In genomic region chr22:45263790-45264269, GRCh38 we compare ENCODE assay signal across 1 cellular context.
A peak's percentile ranks its signal among the peaks of the same experiment; 100 is the strongest.
TF ChIP-seq lines count a peak whose summit lies in the region.

No MANE protein-coding gene starts in this region.

TF ChIP-seq in HCT116, 20 proteins besides CTCF, POLR2A, EP300 and RAD21 (continued from another document):
- TF ChIP-seq, protein P1, sequence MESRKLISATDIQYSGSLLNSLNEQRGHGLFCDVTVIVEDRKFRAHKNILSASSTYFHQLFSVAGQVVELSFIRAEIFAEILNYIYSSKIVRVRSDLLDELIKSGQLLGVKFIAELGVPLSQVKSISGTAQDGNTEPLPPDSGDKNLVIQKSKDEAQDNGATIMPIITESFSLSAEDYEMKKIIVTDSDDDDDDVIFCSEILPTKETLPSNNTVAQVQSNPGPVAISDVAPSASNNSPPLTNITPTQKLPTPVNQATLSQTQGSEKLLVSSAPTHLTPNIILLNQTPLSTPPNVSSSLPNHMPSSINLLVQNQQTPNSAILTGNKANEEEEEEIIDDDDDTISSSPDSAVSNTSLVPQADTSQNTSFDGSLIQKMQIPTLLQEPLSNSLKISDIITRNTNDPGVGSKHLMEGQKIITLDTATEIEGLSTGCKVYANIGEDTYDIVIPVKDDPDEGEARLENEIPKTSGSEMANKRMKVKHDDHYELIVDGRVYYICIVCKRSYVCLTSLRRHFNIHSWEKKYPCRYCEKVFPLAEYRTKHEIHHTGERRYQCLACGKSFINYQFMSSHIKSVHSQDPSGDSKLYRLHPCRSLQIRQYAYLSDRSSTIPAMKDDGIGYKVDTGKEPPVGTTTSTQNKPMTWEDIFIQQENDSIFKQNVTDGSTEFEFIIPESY (IDR thresholded peaks at IDR 0.05; ENCODE audit: extremely low read depth, insufficient replicate concordance, low read length), result no peak
- no peak for TF ChIP-seq ZFX (IDR thresholded peaks at IDR 0.05)
- TF ChIP-seq CEBPB (IDR thresholded peaks at IDR 0.05; ENCODE audit: low read depth), result no peak
- TF ChIP-seq EGR1 (IDR thresholded peaks at IDR 0.05; ENCODE audit: low read depth), result no peak
- 0 out of 2 replicates have a peak, but pooled peaks have one; percentile 25 for TF ChIP-seq POLR2AphosphoS5 (IDR thresholded peaks at IDR 0.05; ENCODE audit: low read depth, low read length)
- TF ChIP-seq JUND (IDR thresholded peaks at IDR 0.05), result no peak
- TF ChIP-seq, protein P2, sequence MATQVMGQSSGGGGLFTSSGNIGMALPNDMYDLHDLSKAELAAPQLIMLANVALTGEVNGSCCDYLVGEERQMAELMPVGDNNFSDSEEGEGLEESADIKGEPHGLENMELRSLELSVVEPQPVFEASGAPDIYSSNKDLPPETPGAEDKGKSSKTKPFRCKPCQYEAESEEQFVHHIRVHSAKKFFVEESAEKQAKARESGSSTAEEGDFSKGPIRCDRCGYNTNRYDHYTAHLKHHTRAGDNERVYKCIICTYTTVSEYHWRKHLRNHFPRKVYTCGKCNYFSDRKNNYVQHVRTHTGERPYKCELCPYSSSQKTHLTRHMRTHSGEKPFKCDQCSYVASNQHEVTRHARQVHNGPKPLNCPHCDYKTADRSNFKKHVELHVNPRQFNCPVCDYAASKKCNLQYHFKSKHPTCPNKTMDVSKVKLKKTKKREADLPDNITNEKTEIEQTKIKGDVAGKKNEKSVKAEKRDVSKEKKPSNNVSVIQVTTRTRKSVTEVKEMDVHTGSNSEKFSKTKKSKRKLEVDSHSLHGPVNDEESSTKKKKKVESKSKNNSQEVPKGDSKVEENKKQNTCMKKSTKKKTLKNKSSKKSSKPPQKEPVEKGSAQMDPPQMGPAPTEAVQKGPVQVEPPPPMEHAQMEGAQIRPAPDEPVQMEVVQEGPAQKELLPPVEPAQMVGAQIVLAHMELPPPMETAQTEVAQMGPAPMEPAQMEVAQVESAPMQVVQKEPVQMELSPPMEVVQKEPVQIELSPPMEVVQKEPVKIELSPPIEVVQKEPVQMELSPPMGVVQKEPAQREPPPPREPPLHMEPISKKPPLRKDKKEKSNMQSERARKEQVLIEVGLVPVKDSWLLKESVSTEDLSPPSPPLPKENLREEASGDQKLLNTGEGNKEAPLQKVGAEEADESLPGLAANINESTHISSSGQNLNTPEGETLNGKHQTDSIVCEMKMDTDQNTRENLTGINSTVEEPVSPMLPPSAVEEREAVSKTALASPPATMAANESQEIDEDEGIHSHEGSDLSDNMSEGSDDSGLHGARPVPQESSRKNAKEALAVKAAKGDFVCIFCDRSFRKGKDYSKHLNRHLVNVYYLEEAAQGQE (IDR thresholded peaks at IDR 0.05; ENCODE audit: low read depth), result no peak
- TF ChIP-seq SIN3A (IDR thresholded peaks at IDR 0.05; ENCODE audit: low read depth), result no peak
- TF ChIP-seq SP1 (IDR thresholded peaks at IDR 0.05; ENCODE audit: low read depth), result no peak
- TF ChIP-seq EZH2 (IDR thresholded peaks at IDR 0.05), result no peak
TF ChIP-seq in HCT116: peak in this region for 2.
